Comparison of ENCODE assay signal across 32 cellular contexts in genomic region chr17:41762841-41763240, GRCh38. TPM values are rescaled to one million over a fixed set of nuclear protein-coding genes. Genes with fewer than 3 reads are reported as not detected.
"Had no signal": no experiment of that assay in that cellular context is flagged by ENCODE, and none has a peak within 500 bp of the region (broad histone marks: within the 10 kb centered on the region; RNA-seq: fewer than 3 reads in every experiment).

No MANE protein-coding gene starts in this region.

- H3K4me1 Mint-ChIP-seq: nephron; stimulated activated naive CD8-positive, alpha-beta T cell treated with anti-CD3 and anti-CD28 coated beads, Interleukin-15, amount 100 ng/mL, for 72 hours had no signal

- H3K4me3 ChIP-seq: hepatocyte, lung, ovary, psoas muscle, spleen, testis, tibial nerve had no signal

- H3K27ac Mint-ChIP-seq: dendritic cell treated with granulocyte-macrophage colony-stimulating factor and Interleukin-4, amounts not matched to agents 40 ng/mL and 50 ng/mL, for 4 days; nephron; stimulated activated memory B cell treated with anti-CD40 and anti-IgM and Interleukin-4, amounts not matched to agents 10 μg/mL and 1 μg/mL and 100 μg/mL, for 72 hours; stimulated activated naive CD8-positive, alpha-beta T cell treated with anti-CD3 and anti-CD28 coated beads, Interleukin-15, amount 100 ng/mL, for 72 hours had no signal

- H3K27ac ChIP-seq: hepatocyte, neutrophil, ovary, psoas muscle, spleen, testis, tibial nerve had no signal

- H3K36me3 ChIP-seq: neutrophil had no signal

- H3K9me3 ChIP-seq: neutrophil, ovary, psoas muscle, spleen, testis, tibial nerve had no signal

- H3K4me1 ChIP-seq: psoas muscle, spleen, testis, tibial nerve had no signal

- H3K27me3 ChIP-seq: hepatocyte, neutrophil, ovary, spleen, testis, tibial nerve had no signal

- H3K27me3 Mint-ChIP-seq: dendritic cell treated with granulocyte-macrophage colony-stimulating factor and Interleukin-4, amounts not matched to agents 40 ng/mL and 50 ng/mL, for 4 days; naive B cell; stimulated activated memory B cell treated with anti-CD40 and anti-IgM and Interleukin-4, amounts not matched to agents 10 μg/mL and 1 μg/mL and 100 μg/mL, for 72 hours; stimulated activated naive CD8-positive, alpha-beta T cell treated with anti-CD3 and anti-CD28 coated beads, Interleukin-15, amount 100 ng/mL, for 72 hours had no signal

- H3K9me3 Mint-ChIP-seq: dendritic cell treated with granulocyte-macrophage colony-stimulating factor and Interleukin-4, amounts not matched to agents 40 ng/mL and 50 ng/mL, for 4 days; effector memory CD8-positive, alpha-beta T cell; naive B cell; nephron; stimulated activated memory B cell treated with anti-CD40 and anti-IgM and Interleukin-4, amounts not matched to agents 10 μg/mL and 1 μg/mL and 100 μg/mL, for 72 hours; stimulated activated naive CD8-positive, alpha-beta T cell treated with anti-CD3 and anti-CD28 coated beads, Interleukin-15, amount 100 ng/mL, for 72 hours had no signal

- DNase-seq: cerebellar nuclear complex; effector memory CD8-positive, alpha-beta T cell; foreskin melanocyte; head of caudate nucleus; left colon; left ventricle myocardium superior; mesenchymal stem cell; midbrain; naive B cell; ovary; psoas muscle; retina; spleen; stimulated activated CD4-positive, alpha-beta T cell treated with anti-CD3 and anti-CD28 coated beads, Interleukin-15, amount 100 ng/mL, for 24 hours; stimulated activated CD4-positive, alpha-beta T cell treated with anti-CD3 and anti-CD28 coated beads, Interleukin-1b, Interleukin-23, amount 100 ng/mL, for 48 hours; stimulated activated CD4-positive, alpha-beta T cell treated with anti-CD3 and anti-CD28 coated beads, Interleukin-4, amount 100 ng/mL, for 24 hours; stimulated activated naive CD8-positive, alpha-beta T cell treated with anti-CD3 and anti-CD28 coated beads, Interleukin-15, amount 100 ng/mL, for 72 hours; testis had no signal

- H3K4me3 Mint-ChIP-seq: dendritic cell treated with granulocyte-macrophage colony-stimulating factor and Interleukin-4, amounts not matched to agents 40 ng/mL and 50 ng/mL, for 4 days; effector memory CD8-positive, alpha-beta T cell; naive B cell; nephron; stimulated activated memory B cell treated with anti-CD40 and anti-IgM and Interleukin-4, amounts not matched to agents 10 μg/mL and 1 μg/mL and 100 μg/mL, for 72 hours; stimulated activated naive CD8-positive, alpha-beta T cell treated with anti-CD3 and anti-CD28 coated beads, Interleukin-15, amount 100 ng/mL, for 72 hours had no signal

- ATAC-seq: effector memory CD8-positive, alpha-beta T cell; left ventricle myocardium superior; psoas muscle; sciatic nerve; stimulated activated memory B cell treated with anti-CD40 and anti-IgM and Interleukin-4, amounts not matched to agents 10 μg/mL and 1 μg/mL and 100 μg/mL, for 72 hours; stimulated activated naive CD8-positive, alpha-beta T cell treated with anti-CD3 and anti-CD28 coated beads, Interleukin-15, amount 100 ng/mL, for 72 hours had no signal

RNA-seq across cellular contexts. Expression of gene HAP1, which starts 28.4 kb away (rescaled TPM):
- total RNA-seq: left ventricle myocardium superior, skeletal muscle tissue, subcutaneous adipose tissue, urinary bladder had no signal

RNA-seq across cellular contexts. Expression of gene GAST, which starts 50.7 kb away (rescaled TPM):
- total RNA-seq: endothelial cell of umbilical vein, hepatocyte, kidney epithelial cell, left colon, left ventricle myocardium superior, lung, ovary, psoas muscle, sciatic nerve, skeletal muscle tissue, spleen, subcutaneous adipose tissue, testis, tibial nerve, urinary bladder had no signal
- polyA plus RNA-seq: endothelial cell of umbilical vein, esophagus, lung, ovary, psoas muscle, spleen, urinary bladder had no signal
